In genomic region chr6:32947552-32948465, GRCh38 we compare ENCODE assay signal across 8 cellular contexts. TPM values are rescaled to one million over a fixed set of nuclear protein-coding genes. Genes with fewer than 3 reads are reported as not detected.
DNase-seq lines count a peak whose midpoint lies in the region; ATAC-seq and TF ChIP-seq lines count a peak whose summit lies in the region.

No MANE protein-coding gene starts in this region.

- TF ChIP-seq CTCF in VCaP (conservative IDR thresholded peaks at IDR 0.05) (peak; percentile 92), fibroblast of mammary gland (conservative IDR thresholded peaks at IDR 0.05; ENCODE audit: control insufficient read depth, insufficient read depth, low read depth, low read length) (peak; percentile 43)

- 69 to 72% methylated on average over 11 of the region's 11 CpGs for WGBS in aorta, 2 donors

- no peaks in the 10 kb centered on the region for H3K9me3 ChIP-seq in aorta (ENCODE audit: control insufficient read depth, low read length)

- intact Hi-C loops in aorta (cut with DNase I), result no loop called here

- H3K27me3 ChIP-seq in aorta (ENCODE audit: control insufficient read depth in 1 of 2, insufficient read depth in 2 of 2, low read length in 1 of 2), result no peaks in the 10 kb centered on the region

- peak; percentile 51 for DNase-seq in NCI-H748 (lab: John Stamatoyannopoulos, UW; ENCODE audit: unreplicated experiment)
- no peak for DNase-seq in NCI-H748 treated with DMSO at 0.1 percent for 48 hours (lab: John Stamatoyannopoulos, UW)
- DNase-seq in KBM-7, result peak; percentile 67
- DNase-seq in fibroblast of mammary gland (ENCODE audit: low read depth), result peak; percentile 40
- DNase-seq in stimulated activated CD8-positive, alpha-beta memory T cell treated with anti-CD3 and anti-CD28 coated beads, Interleukin-12 subunit alpha, Interleukin-12 subunit beta, amount 100 ng/mL, for 1 hour (ENCODE audit: low read depth), result peak; percentile 15
- no peak for DNase-seq in aorta

- ATAC-seq in HG02678 (IDR thresholded peaks at IDR 0.05; ENCODE audit: unreplicated experiment) (no peak), aorta (ENCODE audit: low FRiP score) (no peak)

- in situ Hi-C loops in KBM-7 (cut with MboI; ENCODE audit: low pct_unique_long_range_greater_than_20kb, low sequenced_read_pairs), result no loop called here

- H3K36me3 ChIP-seq in aorta (ENCODE audit: control insufficient read depth in 1 of 2, insufficient read depth in 2 of 2, low read length in 1 of 2), result no peaks in the 10 kb centered on the region

- H3K27ac ChIP-seq in VCaP, result no peak overlapping the region; the same call in 1 of the 2 replicates
- no peak overlapping the region for H3K27ac ChIP-seq in aorta (ENCODE audit: low read depth in 1 of 2, low read length in 2 of 2)

- H3K4me3 ChIP-seq in fibroblast of mammary gland (ENCODE audit: control insufficient read depth, low read depth, low read length) (no peak overlapping the region), aorta (ENCODE audit: low read length in 2 of 2) (no peak overlapping the region)

- no peaks in the 10 kb centered on the region for H3K4me1 ChIP-seq in aorta (ENCODE audit: control insufficient read depth in 1 of 2, insufficient read depth in 2 of 2, low read length in 2 of 2)

RNA-seq across cellular contexts. Expression of gene HLA-DMA, which starts 5.1 kb away (rescaled TPM):
- total RNA-seq in aorta, result 100 to 1,000 TPM in 1 of 2 donors, 10 to 100 TPM in 1; 36.9 to 109 TPM
- polyA plus RNA-seq in aorta, result 10 to 100 TPM in 1 of 2 donors, 1 to 10 TPM in 1; 9.8 to 33.3 TPM

RNA-seq across cellular contexts. Expression of gene HLA-DMB, which starts 7.0 kb away (rescaled TPM):
- total RNA-seq in aorta, result 10 to 100 TPM; 20.1 to 73.1 TPM
- 10 to 100 TPM in 1 of 2 donors, 1 to 10 TPM in 1; 3.6 to 35.7 TPM for polyA plus RNA-seq in aorta

RNA-seq across cellular contexts. Expression of gene BRD2, which starts 20.6 kb away (rescaled TPM):
- 100 to 1,000 TPM; 166 to 181 TPM for total RNA-seq in aorta
- polyA plus RNA-seq in aorta, result 100 to 1,000 TPM in 1 of 2 donors, 10 to 100 TPM in 1; 71.0 to 145 TPM

Comparison
In these comparisons a context has a peak if more than half of its experiments do, and no peak if none do; other contexts are left out.
1. DNase-seq: peak in NCI-H748 (single experiment), KBM-7 (single experiment), fibroblast of mammary gland (single experiment) and stimulated activated CD8-positive, alpha-beta memory T cell treated with anti-CD3 and anti-CD28 coated beads, Interleukin-12 subunit alpha, Interleukin-12 subunit beta, amount 100 ng/mL, for 1 hour (single experiment); none in NCI-H748 treated with DMSO at 0.1 percent for 48 hours (single experiment) and aorta (0 of 2).